In the genomic region with DNA sequence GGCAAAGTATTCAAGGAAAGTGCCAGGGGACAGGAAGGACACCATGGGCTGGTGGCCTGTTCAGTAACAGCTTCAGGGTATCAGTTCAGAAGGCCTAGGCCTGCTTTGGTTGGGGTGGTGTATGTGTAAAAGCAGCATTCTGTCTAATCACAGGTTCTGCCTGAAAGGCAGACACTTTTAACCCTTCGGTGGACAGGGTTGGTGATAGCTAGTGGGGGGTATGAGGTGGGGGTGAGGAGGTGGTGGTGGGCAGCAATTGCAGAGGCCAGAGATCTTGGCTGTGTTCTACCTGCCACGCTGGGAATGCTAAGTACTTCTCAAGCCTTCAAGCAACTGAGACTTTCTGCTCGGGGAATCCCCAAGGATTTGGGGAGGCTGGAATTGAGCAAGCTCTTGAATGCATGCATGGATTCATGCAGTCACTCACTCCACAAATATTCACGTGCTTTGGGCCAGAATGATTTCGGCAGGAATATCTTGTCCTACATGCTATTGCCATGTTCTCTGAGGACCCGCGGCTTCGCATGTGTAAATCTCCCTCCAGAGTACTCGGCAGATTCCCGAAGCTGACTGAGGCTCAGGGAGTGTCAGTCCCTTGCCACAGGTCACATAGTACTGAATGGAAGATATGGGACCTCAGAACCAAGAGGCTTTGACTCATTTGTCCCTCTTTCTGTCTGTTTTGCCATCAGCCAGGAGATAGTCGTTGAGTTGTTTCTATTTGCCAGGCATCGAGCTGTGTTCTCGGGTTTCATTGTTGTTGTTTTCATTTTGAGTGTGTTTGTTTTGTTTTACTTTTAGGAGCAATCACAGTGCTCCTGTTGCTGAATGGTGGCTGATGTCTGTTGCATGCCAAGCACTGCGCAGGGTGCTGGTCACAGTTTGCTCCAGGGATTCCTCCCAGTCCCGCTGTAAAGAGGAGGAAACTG, we compare ENCODE assay signal across 10 cellular contexts.
DNase-seq lines count a peak whose midpoint lies in the region; ATAC-seq and TF ChIP-seq lines count a peak whose summit lies in the region.
"Had no signal": no experiment of that assay in that cellular context is flagged by ENCODE, and none has a peak within 500 bp of the region (broad histone marks: within the 10 kb centered on the region; RNA-seq: fewer than 3 reads in every experiment).

No MANE protein-coding gene starts in this region.

- H2AK5ac ChIP-seq in mesenchymal stem cell (ENCODE audit: low read length, severe bottlenecking) = peak overlapping the region; percentile 51

- H3K9me3 ChIP-seq in breast epithelium = no peaks in the 10 kb centered on the region
- no peaks in the 10 kb centered on the region for H3K9me3 ChIP-seq in mesenchymal stem cell (ENCODE audit: control insufficient read depth, low read length)

- peaks cover 36% of the 10 kb centered on the region for H3K79me1 ChIP-seq in mesenchymal stem cell (replicated peaks; ENCODE audit: low read length, poor library complexity, severe bottlenecking)

- no peak overlapping the region for H2BK15ac ChIP-seq in mesenchymal stem cell (ENCODE audit: low read depth, poor library complexity, severe bottlenecking)

- H4K8ac ChIP-seq in mesenchymal stem cell (ENCODE audit: low read length) = peak overlapping the region; percentile 67

- no peaks in the 10 kb centered on the region for H3K27me3 Mint-ChIP-seq in stimulated activated naive CD8-positive, alpha-beta T cell treated with anti-CD3 and anti-CD28 coated beads, Interleukin-15, Interleukin-2, amounts not matched to agents 100 ng/mL and 50 ng/mL, for 24 hours

- no peaks in the 10 kb centered on the region for H3K9me3 Mint-ChIP-seq in stimulated activated naive CD8-positive, alpha-beta T cell treated with anti-CD3 and anti-CD28 coated beads, Interleukin-15, Interleukin-2, amounts not matched to agents 100 ng/mL and 50 ng/mL, for 24 hours
- H3K9me3 Mint-ChIP-seq: activated naive CD4-positive, alpha-beta T cell treated with anti-CD3 and anti-CD28 coated beads, Interleukin-2, amount 50 U/mL, for 72 hours had no signal

- peaks cover 5% of the 10 kb centered on the region for H3K36me3 Mint-ChIP-seq in stimulated activated naive CD8-positive, alpha-beta T cell treated with anti-CD3 and anti-CD28 coated beads, Interleukin-15, Interleukin-2, amounts not matched to agents 100 ng/mL and 50 ng/mL, for 24 hours (ENCODE audit: low read depth)

- no peak for TF ChIP-seq POLR2A in breast epithelium (IDR thresholded peaks at IDR 0.05)

- peak overlapping the region; percentile 58 for H4K91ac ChIP-seq in mesenchymal stem cell (ENCODE audit: low read length)

- H3K4me1 ChIP-seq in breast epithelium (peaks cover 0 to 14% of the 10 kb centered on the region in 2 donors), mesenchymal stem cell (ENCODE audit: control insufficient read depth, insufficient read depth, low read depth, low read length) (peaks cover 49% of the 10 kb centered on the region)

- H3K23ac ChIP-seq in mesenchymal stem cell (ENCODE audit: low read length in 2 of 2) = peak overlapping the region; percentile 42

- intact Hi-C loops in breast epithelium (cut with DNase I; ENCODE audit: low total_unique reads) = no loop called here
- intact Hi-C loops in dorsolateral prefrontal cortex (cut with DNase I) = no loop called here

- TF ChIP-seq CTCF in breast epithelium (IDR thresholded peaks at IDR 0.05) = no peak
- no peak for TF ChIP-seq CTCF in dorsolateral prefrontal cortex (IDR thresholded peaks at IDR 0.05 in 54 of 56, conservative IDR thresholded peaks at IDR 0.05 in 2 of 56; ENCODE audit: low read depth in 1 of 56, partially characterized antibody in 56 of 56)

- H3K18ac ChIP-seq in mesenchymal stem cell (ENCODE audit: low read depth in 1 of 2, low read length in 2 of 2) = peak overlapping the region; percentile 64 to 79

- no peak overlapping the region for H3K4me2 ChIP-seq in mesenchymal stem cell (ENCODE audit: low read length, poor library complexity, severe bottlenecking)

- peak overlapping the region; percentile 68 for H3K9ac ChIP-seq in mesenchymal stem cell (ENCODE audit: low read length)

- H3K27ac ChIP-seq in breast epithelium = peak overlapping the region; percentile 26 to 39
- no peak overlapping the region for H3K27ac ChIP-seq in mesenchymal stem cell (ENCODE audit: low read length, poor library complexity, severe bottlenecking)
- H3K27ac ChIP-seq in dorsolateral prefrontal cortex = no peak overlapping the region

- peak overlapping the region; percentile 71 for H2BK120ac ChIP-seq in mesenchymal stem cell (ENCODE audit: low read depth, low read length)

- no peak for DNase-seq in stimulated activated naive CD8-positive, alpha-beta T cell treated with anti-CD3 and anti-CD28 coated beads, Interleukin-15, Interleukin-2, amounts not matched to agents 100 U/mL and 50 U/mL, for 24 hours
- DNase-seq in breast epithelium (ENCODE audit: low spot score in 2 of 2) = no peak
- DNase-seq in mesenchymal stem cell = peak; percentile 87
- no peak for DNase-seq in NCI-H146 (lab: John Stamatoyannopoulos, UW)
- no peak for DNase-seq in HK-2 (ENCODE audit: unreplicated experiment)
- no peak for DNase-seq in dorsolateral prefrontal cortex
- no peak for DNase-seq in mucosa of gallbladder (ENCODE audit: low spot score)
- DNase-seq: NCI-H510A treated with DMSO at 0.1 percent for 48 hours had no signal

- WGBS in mesenchymal stem cell = 55% methylated on average over 15 of the region's 15 CpGs

- peak overlapping the region; percentile 67 for H3K27ac Mint-ChIP-seq in stimulated activated naive CD8-positive, alpha-beta T cell treated with anti-CD3 and anti-CD28 coated beads, Interleukin-15, Interleukin-2, amounts not matched to agents 100 ng/mL and 50 ng/mL, for 24 hours

- no peak overlapping the region for H2AFZ ChIP-seq in mesenchymal stem cell (ENCODE audit: low read depth, low read length)

- no peak for ATAC-seq in stimulated activated naive CD8-positive, alpha-beta T cell treated with anti-CD3 and anti-CD28 coated beads, Interleukin-15, Interleukin-2, amounts not matched to agents 100 U/mL and 50 U/mL, for 24 hours

- peak overlapping the region; percentile 46 to 64 for H3K4ac ChIP-seq in mesenchymal stem cell (ENCODE audit: low read depth in 1 of 2, low read length in 2 of 2)

- H2BK5ac ChIP-seq in mesenchymal stem cell (ENCODE audit: low read depth, low read length, poor library complexity, severe bottlenecking) = no peak overlapping the region

- H2BK12ac ChIP-seq in mesenchymal stem cell (ENCODE audit: low read length in 2 of 2) = peak overlapping the region; percentile 59 to 66

- no peak overlapping the region for H3K4me3 Mint-ChIP-seq in stimulated activated naive CD8-positive, alpha-beta T cell treated with anti-CD3 and anti-CD28 coated beads, Interleukin-15, Interleukin-2, amounts not matched to agents 100 ng/mL and 50 ng/mL, for 24 hours

- H3K4me1 Mint-ChIP-seq in stimulated activated naive CD8-positive, alpha-beta T cell treated with anti-CD3 and anti-CD28 coated beads, Interleukin-15, Interleukin-2, amounts not matched to agents 100 ng/mL and 50 ng/mL, for 24 hours (ENCODE audit: low read depth) = peaks cover 88% of the 10 kb centered on the region

- H3K4me3 ChIP-seq in breast epithelium (no peak overlapping the region), mesenchymal stem cell (ENCODE audit: insufficient read depth in 1 of 2, low read depth in 1 of 2, low read length in 2 of 2) (peak overlapping the region in 1 of 2 experiments; percentile 30), dorsolateral prefrontal cortex (no peak overlapping the region)

- H3K14ac ChIP-seq in mesenchymal stem cell (ENCODE audit: low read length in 2 of 2) = peak overlapping the region in 1 of 2 experiments; percentile 68

- H3K36me3 ChIP-seq in breast epithelium (no peaks in the 10 kb centered on the region), mesenchymal stem cell (ENCODE audit: control insufficient read depth in 1 of 2, insufficient read depth in 2 of 2, low read depth in 1 of 2, low read length in 2 of 2) (peaks cover 0 to 35% of the 10 kb centered on the region in 2 experiments)

- no peaks in the 10 kb centered on the region for H3K27me3 ChIP-seq in breast epithelium
- no peaks in the 10 kb centered on the region for H3K27me3 ChIP-seq in mesenchymal stem cell (ENCODE audit: control insufficient read depth in 1 of 2, insufficient read depth in 1 of 2, low read length in 2 of 2)
- H3K27me3 ChIP-seq in dorsolateral prefrontal cortex = no peaks in the 10 kb centered on the region

Comparison
In these comparisons a context has a peak if more than half of its experiments do, and no peak if none do; other contexts are left out.
1. H3K27ac ChIP-seq: peak in breast epithelium (2 of 2); none in mesenchymal stem cell (single experiment) and dorsolateral prefrontal cortex (0 of 59).